8 cellular contexts compared by ENCODE assay signal in genomic region chr5:37717613-37718431, GRCh38.
DNase-seq lines count a peak whose midpoint lies in the region; ATAC-seq and TF ChIP-seq lines count a peak whose summit lies in the region.

No MANE protein-coding gene starts in this region.

- no peaks in the 10 kb centered on the region for H4K20me1 ChIP-seq in mammary epithelial cell (ENCODE audit: insufficient read depth, low read length)

- no peak overlapping the region for H3K27ac Mint-ChIP-seq in MCF 10A (ENCODE audit: low read depth, unreplicated experiment)
- H3K27ac Mint-ChIP-seq in glutamatergic neuron (ENCODE audit: unreplicated experiment), result no peak overlapping the region

- H3K4me3 ChIP-seq in mammary epithelial cell (replicated peaks in 1 of 3; ENCODE audit: insufficient read depth in 1 of 3, low read depth in 2 of 3, low read length in 3 of 3), result no peak overlapping the region

- H3K4me1 ChIP-seq in mammary epithelial cell (ENCODE audit: insufficient read depth, low read length), result peaks cover 11% of the 10 kb centered on the region

- H3K4me1 Mint-ChIP-seq in MCF 10A (ENCODE audit: insufficient read depth, unreplicated experiment), result peaks cover 19% of the 10 kb centered on the region
- H3K4me1 Mint-ChIP-seq in glutamatergic neuron (ENCODE audit: low read depth, unreplicated experiment), result peaks cover 10% of the 10 kb centered on the region

- no peak overlapping the region for H3K9ac ChIP-seq in mammary epithelial cell (ENCODE audit: insufficient read depth, low read length)

- no peaks in the 10 kb centered on the region for H3K9me3 ChIP-seq in mammary epithelial cell (replicated peaks; ENCODE audit: insufficient read depth, low read length)

- H3K27ac ChIP-seq in mammary epithelial cell (ENCODE audit: insufficient read depth, low read depth, low read length), result no peak overlapping the region

- ATAC-seq in GM19324 (IDR thresholded peaks at IDR 0.05; ENCODE audit: low FRiP score, unreplicated experiment) (no peak), HG03520 (IDR thresholded peaks at IDR 0.05; ENCODE audit: unreplicated experiment) (no peak)

- CTCF ChIA-PET in MCF 10A (lab: Yijun Ruan, JAX), result interaction anchor here (0.7 kb wide), 1 partner anchor 1058 kb away, joined by 4 read pairs; no protein-coding TSS in a partner anchor
- CTCF ChIA-PET in mammary epithelial cell (lab: Charles Lee; ENCODE audit: low non-redundant PET), result no interaction called here

- no peaks in the 10 kb centered on the region for H3K36me3 ChIP-seq in mammary epithelial cell (ENCODE audit: insufficient read depth, low read length)

- H3K4me3 Mint-ChIP-seq in MCF 10A (ENCODE audit: unreplicated experiment) (no peak overlapping the region), glutamatergic neuron (ENCODE audit: unreplicated experiment) (no peak overlapping the region)

- H3K27me3 ChIP-seq in mammary epithelial cell (ENCODE audit: insufficient read depth, low read length), result no peaks in the 10 kb centered on the region

- H3K27me3 Mint-ChIP-seq in MCF 10A (ENCODE audit: insufficient read depth, unreplicated experiment) (no peaks in the 10 kb centered on the region), glutamatergic neuron (ENCODE audit: unreplicated experiment) (no peaks in the 10 kb centered on the region)

- BruUV-seq in MCF 10A (replicated peaks; lab: Mats Ljungman, UMichigan) (no TSS peak), mammary epithelial cell (replicated peaks; lab: Mats Ljungman, UMichigan) (no TSS peak)

- intact Hi-C loops in MCF 10A (cut with micrococcal nuclease) (no loop called here), mammary epithelial cell (cut with micrococcal nuclease) (no loop called here)

- dilution Hi-C loops in mammary epithelial cell (cut with HindIII; ENCODE audit: low sequenced_read_pairs), result no loop called here

- H3K36me3 Mint-ChIP-seq in MCF 10A (ENCODE audit: insufficient read depth, unreplicated experiment) (peaks cover 13% of the 10 kb centered on the region), glutamatergic neuron (ENCODE audit: unreplicated experiment) (no peaks in the 10 kb centered on the region)

- in situ Hi-C loops in mammary epithelial cell (cut with MboI; ENCODE audit: low sequenced_read_pairs in 2 of 2), result no loop called here

- no peak overlapping the region for H2AFZ ChIP-seq in mammary epithelial cell (ENCODE audit: low read depth, low read length)

- no peak overlapping the region for H3K4me2 ChIP-seq in mammary epithelial cell (ENCODE audit: insufficient read depth, low read depth, low read length)

- H3K79me2 ChIP-seq in mammary epithelial cell (ENCODE audit: insufficient read depth, low read length), result no peaks in the 10 kb centered on the region

- TF ChIP-seq CTCF in MCF 10A (IDR thresholded peaks at IDR 0.05; ENCODE audit: unreplicated experiment), result no peak
- TF ChIP-seq CTCF in mammary epithelial cell (conservative IDR thresholded peaks at IDR 0.05 in 1 of 2, IDR thresholded peaks at IDR 0.05 in 1 of 2; ENCODE audit: extremely low read depth in 1 of 2, insufficient read depth in 1 of 2, low read depth in 1 of 2, low read length in 2 of 2), result no peak
- TF ChIP-seq CTCF in glutamatergic neuron (IDR thresholded peaks at IDR 0.05; ENCODE audit: partially characterized antibody, unreplicated experiment), result no peak

- POLR2A ChIA-PET in MCF 10A (lab: Yijun Ruan, JAX), result interaction anchor here (0.6 to 1.1 kb wide), 4 partner anchors 82 to 1063 kb away, joined by 3 read pairs; no protein-coding TSS in a partner anchor

- DNase-seq in MCF 10A (ENCODE audit: unreplicated experiment), result peak; percentile 90
- DNase-seq in mammary epithelial cell, result no peak
- peak; percentile 88 to 94 for DNase-seq in SHP77 (lab: John Stamatoyannopoulos, UW)
- peak; percentile 19 for DNase-seq in glutamatergic neuron
- peak; percentile 80 for DNase-seq in ureter (ENCODE audit: low spot score)
- DNase-seq in middle frontal gyrus (ENCODE audit: extremely low spot score, low spot score), result no peak

- WGBS in mammary epithelial cell (ENCODE audit: low coverage, missing lambda C conversion rate), result 91% methylated on average over 8 of the region's 8 CpGs

- H3K9me3 Mint-ChIP-seq in MCF 10A (ENCODE audit: unreplicated experiment), result no peaks in the 10 kb centered on the region
- no peaks in the 10 kb centered on the region for H3K9me3 Mint-ChIP-seq in glutamatergic neuron (ENCODE audit: unreplicated experiment)

Comparison
In these comparisons a context has a peak if more than half of its experiments do, and no peak if none do; other contexts are left out.
1. DNase-seq: peak in MCF 10A (single experiment), SHP77 (2 of 2), glutamatergic neuron (single experiment) and ureter (single experiment); none in mammary epithelial cell (single experiment) and middle frontal gyrus (single experiment).